In the genomic region with DNA sequence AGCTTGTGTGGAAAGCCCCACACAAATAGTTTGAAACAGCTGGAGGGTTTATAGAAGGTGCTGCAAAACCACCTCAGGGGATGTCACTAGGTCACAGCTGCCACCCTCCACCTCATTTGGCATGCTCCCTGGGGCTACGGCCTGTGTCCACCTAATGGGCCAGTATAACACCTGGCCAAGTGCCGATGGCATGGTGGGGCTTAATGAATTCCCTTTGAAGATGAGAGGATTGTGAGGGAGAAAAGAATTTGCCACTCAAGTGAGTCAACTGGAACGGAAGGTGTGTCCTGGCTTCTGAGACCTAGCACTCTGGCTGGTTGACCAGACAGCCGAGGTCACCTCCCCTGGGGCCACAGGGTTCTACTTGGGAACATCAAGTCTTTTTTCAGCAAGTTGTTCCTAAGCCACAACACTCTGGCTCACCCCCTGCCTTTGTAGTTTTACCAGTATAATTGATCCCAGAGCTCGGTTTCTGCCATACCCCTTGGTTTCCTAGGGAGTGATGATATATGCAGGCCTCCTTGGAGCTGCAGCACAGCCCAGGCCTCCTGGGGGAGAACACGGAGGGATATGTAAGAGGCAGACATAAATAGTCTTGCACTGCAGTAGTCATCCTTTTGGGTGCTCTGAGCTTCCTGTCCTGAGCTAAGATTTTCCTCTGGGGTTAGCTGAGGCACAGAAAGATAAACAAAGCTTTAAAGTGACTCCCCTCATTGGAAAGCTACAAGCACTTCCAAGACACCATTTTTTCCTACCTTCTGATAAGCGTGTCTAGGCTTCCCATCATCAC, we compare ENCODE assay signal across 14 cellular contexts.
DNase-seq lines count a peak whose midpoint lies in the region; ATAC-seq and TF ChIP-seq lines count a peak whose summit lies in the region.
"Had no signal": no experiment of that assay in that cellular context is flagged by ENCODE, and none has a peak within 500 bp of the region (broad histone marks: within the 10 kb centered on the region; RNA-seq: fewer than 3 reads in every experiment).

No MANE protein-coding gene starts in this region.

- CTCF ChIA-PET in activated CD4-positive, alpha-beta memory T cell treated with anti-CD3 and anti-CD28 coated beads for 36 hours (lab: Charles Lee), result interaction anchor here (0.6 to 4.6 kb wide), 16 partner anchors 8 to 980 kb away, joined by 3 to 34 read pairs (median 4); partner anchors contain the start of gene BCL6

- no peaks in the 10 kb centered on the region for H3K27me3 ChIP-seq in right atrium auricular region
- no peaks in the 10 kb centered on the region for H3K27me3 ChIP-seq in thyroid gland

- H3K36me3 Mint-ChIP-seq in activated CD4-positive, alpha-beta memory T cell treated with anti-CD3 and anti-CD28 coated beads for 36 hours, result peaks cover 3% of the 10 kb centered on the region

- TF ChIP-seq POLR2A in thyroid gland (IDR thresholded peaks at IDR 0.05), result no peak

- H3K4me1 Mint-ChIP-seq in activated CD4-positive, alpha-beta memory T cell treated with anti-CD3 and anti-CD28 coated beads for 36 hours (ENCODE audit: low read depth), result peaks cover 72% of the 10 kb centered on the region

- DNase-seq in Right ventricle myocardium superior, result no peak
- no peak for DNase-seq in right atrium auricular region (ENCODE audit: low spot score)
- peak; percentile 54 for DNase-seq in activated CD4-positive, alpha-beta memory T cell treated with anti-CD3 and anti-CD28 coated beads for 36 hours
- DNase-seq in islet precursor cell, result peak; percentile 92
- DNase-seq in thyroid gland, result peak; percentile 85 to 88
- no peak for DNase-seq in NCI-H1417 treated with DMSO at 0.1 percent for 48 hours (lab: John Stamatoyannopoulos, UW)
- no peak for DNase-seq in putamen (ENCODE audit: low spot score)
- DNase-seq in DMS114 treated with DMSO at 0.1 percent for 48 hours (lab: John Stamatoyannopoulos, UW; ENCODE audit: unreplicated experiment), result no peak
- DNase-seq: amygdala, NCI-H446 treated with DMSO at 0.1 percent for 48 hours, small intestine, substantia nigra had no signal

- no peak overlapping the region for H3K27ac ChIP-seq in right atrium auricular region
- peak overlapping the region; percentile 24 to 66 (median 27) for H3K27ac ChIP-seq in thyroid gland

- H3K9me3 ChIP-seq in right atrium auricular region (peaks cover 0 to 6% of the 10 kb centered on the region in 2 donors), thyroid gland (no peaks in the 10 kb centered on the region)

- TF ChIP-seq CTCF in right atrium auricular region (IDR thresholded peaks at IDR 0.05) (no peak), thyroid gland (IDR thresholded peaks at IDR 0.05) (no peak)

- peak overlapping the region; percentile 92 for H3K27ac Mint-ChIP-seq in activated CD4-positive, alpha-beta memory T cell treated with anti-CD3 and anti-CD28 coated beads for 36 hours

- intact Hi-C loops in Right ventricle myocardium superior (cut with DNase I), result no loop called here
- intact Hi-C loops in activated CD4-positive, alpha-beta memory T cell treated with anti-CD3 and anti-CD28 coated beads for 36 hours (cut with micrococcal nuclease), result loop anchor here (1.0 to 10.0 kb wide), 22 partner anchors 11 to 1159 kb away; partner anchors contain the start of genes BCL6 and LPP
- intact Hi-C loops in thyroid gland (cut with DNase I), result no loop called here

- H3K9me3 Mint-ChIP-seq in activated CD4-positive, alpha-beta memory T cell treated with anti-CD3 and anti-CD28 coated beads for 36 hours, result peaks cover 4% of the 10 kb centered on the region

- H3K27me3 Mint-ChIP-seq in activated CD4-positive, alpha-beta memory T cell treated with anti-CD3 and anti-CD28 coated beads for 36 hours, result no peaks in the 10 kb centered on the region

- H3K4me1 ChIP-seq in right atrium auricular region (peaks cover 0 to 9% of the 10 kb centered on the region in 2 donors), thyroid gland (peaks cover 6 to 16% of the 10 kb centered on the region in 2 donors)

- peak; percentile 29 for ATAC-seq in Right ventricle myocardium superior (ENCODE audit: poor library complexity)
- ATAC-seq: esophagus mucosa had no signal

- H3K36me3 ChIP-seq in right atrium auricular region, result no peaks in the 10 kb centered on the region
- no peaks in the 10 kb centered on the region for H3K36me3 ChIP-seq in thyroid gland

- POLR2A ChIA-PET in activated CD4-positive, alpha-beta memory T cell treated with anti-CD3 and anti-CD28 coated beads for 36 hours (lab: Charles Lee), result interaction anchor here (0.7 to 3.3 kb wide), 16 partner anchors 11 to 323 kb away, joined by 3 to 47 read pairs (median 5); partner anchors contain the start of gene BCL6

- no peak overlapping the region for H3K4me3 ChIP-seq in right atrium auricular region
- H3K4me3 ChIP-seq in thyroid gland (replicated peaks in 1 of 3), result no peak overlapping the region
- H3K4me3 ChIP-seq: lung had no signal

- H3K4me3 Mint-ChIP-seq in activated CD4-positive, alpha-beta memory T cell treated with anti-CD3 and anti-CD28 coated beads for 36 hours, result peak overlapping the region; percentile 62

- WGBS in thyroid gland, 2 donors, result 34 to 40% methylated on average over 7 of the region's 7 CpGs

Comparison
In these comparisons a context has a peak if more than half of its experiments do, and no peak if none do; other contexts are left out.
1. DNase-seq: peak in activated CD4-positive, alpha-beta memory T cell treated with anti-CD3 and anti-CD28 coated beads for 36 hours (single experiment), islet precursor cell (single experiment) and thyroid gland (2 of 2); none in Right ventricle myocardium superior (single experiment), right atrium auricular region (single experiment), NCI-H1417 treated with DMSO at 0.1 percent for 48 hours (single experiment), putamen (single experiment) and DMS114 treated with DMSO at 0.1 percent for 48 hours (single experiment).
2. H3K27ac ChIP-seq: peak in thyroid gland (3 of 3); none in right atrium auricular region (0 of 2).